In genomic region chr6:134674562-134674961, GRCh38 we compare ENCODE assay signal across 22 cellular contexts.
DNase-seq lines count a peak whose midpoint lies in the region; ATAC-seq and TF ChIP-seq lines count a peak whose summit lies in the region.
"Had no signal": no experiment of that assay in that cellular context is flagged by ENCODE, and none has a peak within 500 bp of the region (broad histone marks: within the 10 kb centered on the region; RNA-seq: fewer than 3 reads in every experiment).

No MANE protein-coding gene starts in this region.

- no peak overlapping the region for H3K27ac Mint-ChIP-seq in WTC11
- H3K27ac Mint-ChIP-seq: activated naive CD4-positive, alpha-beta T cell treated with anti-CD3 and anti-CD28 coated beads for 36 hours; activated T-cell treated with anti-CD3 and anti-CD28 coated beads, Interleukin-2, amount 50 U/mL, for 72 hours; stimulated activated naive B cell treated with anti-CD40 and anti-IgM and Interleukin-4, amounts not matched to agents 10 μg/mL and 1 μg/mL and 100 μg/mL, for 72 hours had no signal

- H3K4me3 Mint-ChIP-seq in WTC11, result no peak overlapping the region
- H3K4me3 Mint-ChIP-seq: activated naive CD4-positive, alpha-beta T cell treated with anti-CD3 and anti-CD28 coated beads for 36 hours; activated T-cell treated with anti-CD3 and anti-CD28 coated beads, Interleukin-2, amount 50 U/mL, for 72 hours; stimulated activated naive B cell treated with anti-CD40 and anti-IgM and Interleukin-4, amounts not matched to agents 10 μg/mL and 1 μg/mL and 100 μg/mL, for 72 hours had no signal

- H3K27me3 Mint-ChIP-seq in WTC11 (ENCODE audit: low read depth), result no peaks in the 10 kb centered on the region
- H3K27me3 Mint-ChIP-seq: stimulated activated naive B cell treated with anti-CD40 and anti-IgM and Interleukin-4, amounts not matched to agents 10 μg/mL and 1 μg/mL and 100 μg/mL, for 72 hours had no signal

- no peaks in the 10 kb centered on the region for H3K36me3 Mint-ChIP-seq in WTC11
- H3K36me3 Mint-ChIP-seq: stimulated activated naive B cell treated with anti-CD40 and anti-IgM and Interleukin-4, amounts not matched to agents 10 μg/mL and 1 μg/mL and 100 μg/mL, for 72 hours had no signal

- DNase-seq in COR-L47 (lab: John Stamatoyannopoulos, UW), result peak; percentile 56
- peak; percentile 47 for DNase-seq in NCI-H2081 treated with DMSO at 0.1 percent for 48 hours (lab: John Stamatoyannopoulos, UW)
- no peak for DNase-seq in WTC11 (ENCODE audit: low spot score)
- no peak for DNase-seq in activated CD4-positive, CD25-positive, alpha-beta regulatory T cell (lab: John Stamatoyannopoulos, UW)
- DNase-seq in NCI-H526 (lab: John Stamatoyannopoulos, UW), result no peak
- DNase-seq: activated CD4-positive, alpha-beta T cell treated with anti-CD3 and anti-CD28 coated beads for 1 hour; activated naive CD4-positive, alpha-beta T cell treated with anti-CD3 and anti-CD28 coated beads for 36 hours; activated T-cell treated with anti-CD3 and anti-CD28 coated beads, Interleukin-2, amount 50 U/mL, for 72 hours; amniotic stem cell; H7; KG1; MV-4-11; NCI-H82; PC-3; SIG-M5; small intestine; stimulated activated naive B cell treated with anti-CD40 and anti-IgM and Interleukin-4, amounts not matched to agents 10 μg/mL and 1 μg/mL and 100 μg/mL, for 72 hours had no signal

- peaks cover 31% of the 10 kb centered on the region for H3K4me1 Mint-ChIP-seq in WTC11
- H3K4me1 Mint-ChIP-seq: stimulated activated naive B cell treated with anti-CD40 and anti-IgM and Interleukin-4, amounts not matched to agents 10 μg/mL and 1 μg/mL and 100 μg/mL, for 72 hours had no signal

- peak; percentile 47; the same call in 1 of the 2 replicates for ATAC-seq in WTC11
- no peak for ATAC-seq in GM18519 (IDR thresholded peaks at IDR 0.05; ENCODE audit: low FRiP score, unreplicated experiment)
- no peak for ATAC-seq in HG02571 (IDR thresholded peaks at IDR 0.05; ENCODE audit: unreplicated experiment)
- ATAC-seq: activated T-cell treated with anti-CD3 and anti-CD28 coated beads, Interleukin-2, amount 50 U/mL, for 72 hours; PC-3; stimulated activated naive B cell treated with anti-CD40 and anti-IgM and Interleukin-4, amounts not matched to agents 10 μg/mL and 1 μg/mL and 100 μg/mL, for 72 hours had no signal

- H3K4me3 ChIP-seq in HEK293 (ENCODE audit: low read depth, low read length), result no peak overlapping the region
- H3K4me3 ChIP-seq: cardiac muscle cell, thoracic aorta had no signal

- TF ChIP-seq CTCF in HEK293 (tag by site-specific recombination; IDR thresholded peaks at IDR 0.05) (no peak), WTC11 (IDR thresholded peaks at IDR 0.05) (no peak)

- CTCF ChIA-PET in HEK293 (lab: Yijun Ruan, JAX), result no interaction called here
- CTCF ChIA-PET in WTC11 (lab: Charles Lee), result interaction anchor here (1.1 to 2.4 kb wide), 2 partner anchors 17 to 148 kb away, joined by 3 to 6 read pairs; no protein-coding TSS in a partner anchor

- H3K36me3 ChIP-seq in HEK293 (ENCODE audit: control insufficient read depth in 2 of 2, insufficient read depth in 1 of 2, low read length in 2 of 2), result no peaks in the 10 kb centered on the region
- H3K36me3 ChIP-seq: cardiac muscle cell, thoracic aorta had no signal

- POLR2A ChIA-PET in HEK293 (lab: Yijun Ruan, JAX), result no interaction called here
- POLR2A ChIA-PET in WTC11 (lab: Charles Lee), result no interaction called here

- no peaks in the 10 kb centered on the region for H3K9me3 ChIP-seq in HEK293 (ENCODE audit: control insufficient read depth, insufficient read depth, low read depth, low read length)
- H3K9me3 ChIP-seq: thoracic aorta had no signal

- peaks cover 23% of the 10 kb centered on the region for H3K4me1 ChIP-seq in HEK293 (ENCODE audit: control insufficient read depth, insufficient read depth, low read length)

- no peak overlapping the region for H3K27ac ChIP-seq in HEK293 (ENCODE audit: extremely low read depth, low read depth, low read length)
- H3K27ac ChIP-seq: cardiac muscle cell, thoracic aorta had no signal

- H3K9me3 Mint-ChIP-seq in WTC11, result no peaks in the 10 kb centered on the region
- H3K9me3 Mint-ChIP-seq: activated naive CD4-positive, alpha-beta T cell treated with anti-CD3 and anti-CD28 coated beads for 36 hours; activated T-cell treated with anti-CD3 and anti-CD28 coated beads, Interleukin-2, amount 50 U/mL, for 72 hours; stimulated activated naive B cell treated with anti-CD40 and anti-IgM and Interleukin-4, amounts not matched to agents 10 μg/mL and 1 μg/mL and 100 μg/mL, for 72 hours had no signal

TF ChIP-seq in HEK293, 187 proteins besides CTCF, POLR2A, EP300 and RAD21 (continues in another document):
- TF ChIP-seq, protein P1, sequence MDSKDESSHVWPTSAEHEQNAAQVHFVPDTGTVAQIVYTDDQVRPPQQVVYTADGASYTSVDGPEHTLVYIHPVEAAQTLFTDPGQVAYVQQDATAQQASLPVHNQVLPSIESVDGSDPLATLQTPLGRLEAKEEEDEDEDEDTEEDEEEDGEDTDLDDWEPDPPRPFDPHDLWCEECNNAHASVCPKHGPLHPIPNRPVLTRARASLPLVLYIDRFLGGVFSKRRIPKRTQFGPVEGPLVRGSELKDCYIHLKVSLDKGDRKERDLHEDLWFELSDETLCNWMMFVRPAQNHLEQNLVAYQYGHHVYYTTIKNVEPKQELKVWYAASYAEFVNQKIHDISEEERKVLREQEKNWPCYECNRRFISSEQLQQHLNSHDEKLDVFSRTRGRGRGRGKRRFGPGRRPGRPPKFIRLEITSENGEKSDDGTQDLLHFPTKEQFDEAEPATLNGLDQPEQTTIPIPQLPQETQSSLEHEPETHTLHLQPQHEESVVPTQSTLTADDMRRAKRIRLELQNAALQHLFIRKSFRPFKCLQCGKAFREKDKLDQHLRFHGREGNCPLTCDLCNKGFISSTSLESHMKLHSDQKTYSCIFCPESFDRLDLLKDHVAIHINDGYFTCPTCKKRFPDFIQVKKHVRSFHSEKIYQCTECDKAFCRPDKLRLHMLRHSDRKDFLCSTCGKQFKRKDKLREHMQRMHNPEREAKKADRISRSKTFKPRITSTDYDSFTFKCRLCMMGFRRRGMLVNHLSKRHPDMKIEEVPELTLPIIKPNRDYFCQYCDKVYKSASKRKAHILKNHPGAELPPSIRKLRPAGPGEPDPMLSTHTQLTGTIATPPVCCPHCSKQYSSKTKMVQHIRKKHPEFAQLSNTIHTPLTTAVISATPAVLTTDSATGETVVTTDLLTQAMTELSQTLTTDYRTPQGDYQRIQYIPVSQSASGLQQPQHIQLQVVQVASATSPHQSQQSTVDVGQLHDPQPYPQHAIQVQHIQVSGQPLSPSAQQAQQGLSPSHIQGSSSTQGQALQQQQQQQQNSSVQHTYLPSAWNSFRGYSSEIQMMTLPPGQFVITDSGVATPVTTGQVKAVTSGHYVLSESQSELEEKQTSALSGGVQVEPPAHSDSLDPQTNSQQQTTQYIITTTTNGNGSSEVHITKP (tag by site-specific recombination; IDR thresholded peaks at IDR 0.05), result 0 out of 2 replicates have a peak, but pooled peaks have one; percentile 11

TF ChIP-seq in WTC11, 78 proteins besides CTCF, POLR2A, EP300 and RAD21:
- TF ChIP-seq ZNF281 (CRISPR knock-in tag; IDR thresholded peaks at IDR 0.05), result no peak
- TF ChIP-seq, protein P2, sequence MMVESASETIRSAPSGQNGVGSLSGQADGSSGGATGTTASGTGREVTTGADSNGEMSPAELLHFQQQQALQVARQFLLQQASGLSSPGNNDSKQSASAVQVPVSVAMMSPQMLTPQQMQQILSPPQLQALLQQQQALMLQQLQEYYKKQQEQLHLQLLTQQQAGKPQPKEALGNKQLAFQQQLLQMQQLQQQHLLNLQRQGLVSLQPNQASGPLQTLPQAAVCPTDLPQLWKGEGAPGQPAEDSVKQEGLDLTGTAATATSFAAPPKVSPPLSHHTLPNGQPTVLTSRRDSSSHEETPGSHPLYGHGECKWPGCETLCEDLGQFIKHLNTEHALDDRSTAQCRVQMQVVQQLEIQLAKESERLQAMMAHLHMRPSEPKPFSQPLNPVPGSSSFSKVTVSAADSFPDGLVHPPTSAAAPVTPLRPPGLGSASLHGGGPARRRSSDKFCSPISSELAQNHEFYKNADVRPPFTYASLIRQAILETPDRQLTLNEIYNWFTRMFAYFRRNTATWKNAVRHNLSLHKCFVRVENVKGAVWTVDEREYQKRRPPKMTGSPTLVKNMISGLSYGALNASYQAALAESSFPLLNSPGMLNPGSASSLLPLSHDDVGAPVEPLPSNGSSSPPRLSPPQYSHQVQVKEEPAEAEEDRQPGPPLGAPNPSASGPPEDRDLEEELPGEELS (CRISPR knock-in tag; IDR thresholded peaks at IDR 0.05), result no peak
- TF ChIP-seq NFE2L1 (CRISPR knock-in tag; IDR thresholded peaks at IDR 0.05), result no peak

Comparison
In these comparisons a context has a peak if more than half of its experiments do, and no peak if none do; other contexts are left out.
1. DNase-seq: peak in COR-L47 (single experiment) and NCI-H2081 treated with DMSO at 0.1 percent for 48 hours (single experiment); none in WTC11 (single experiment), activated CD4-positive, CD25-positive, alpha-beta regulatory T cell (0 of 4) and NCI-H526 (0 of 2).